19 cellular contexts compared by ENCODE assay signal in genomic region chr18:11506871-11507270, GRCh38.
"Had no signal": no experiment of that assay in that cellular context is flagged by ENCODE, and none has a peak within 500 bp of the region (broad histone marks: within the 10 kb centered on the region; RNA-seq: fewer than 3 reads in every experiment).

No MANE protein-coding gene starts in this region.

- DNase-seq: effector memory CD8-positive, alpha-beta T cell; esophagus squamous epithelium; foreskin keratinocyte; immature natural killer cell; kidney; left cardiac atrium; left ventricle myocardium inferior; lower lobe of right lung; natural killer cell; posterior cingulate gyrus; stimulated activated CD4-positive, alpha-beta T cell treated with anti-CD3 and anti-CD28 coated beads, Interleukin-2, amount 100 ng/mL, for 48 hours; stimulated activated CD8-positive, alpha-beta memory T cell treated with anti-CD3 and anti-CD28 coated beads, Interleukin-4, amount 100 ng/mL, for 48 hours; stimulated activated naive CD8-positive, alpha-beta T cell treated with anti-CD3 and anti-CD28 coated beads, Interleukin-15, Interleukin-2, amounts not matched to agents 100 U/mL and 50 U/mL, for 24 hours; thyroid gland; upper lobe of left lung had no signal

- ATAC-seq: effector memory CD8-positive, alpha-beta T cell; foreskin keratinocyte; lower lobe of right lung; natural killer cell; stimulated activated effector memory CD8-positive, alpha-beta T cell treated with anti-CD3 and anti-CD28 coated beads, Interleukin-12 subunit alpha, Interleukin-12 subunit beta, amount 100 ng/mL, for 72 hours; stimulated activated naive CD8-positive, alpha-beta T cell treated with anti-CD3 and anti-CD28 coated beads, Interleukin-15, Interleukin-2, amounts not matched to agents 100 U/mL and 50 U/mL, for 24 hours had no signal

- H3K36me3 ChIP-seq: esophagus squamous epithelium, left ventricle myocardium inferior, lower lobe of right lung, suprapubic skin, thyroid gland, upper lobe of left lung, vagina had no signal

- H3K4me2 ChIP-seq: smooth muscle cell had no signal

- H3K4me1 ChIP-seq: esophagus squamous epithelium, foreskin keratinocyte, lower lobe of right lung, suprapubic skin, thyroid gland, upper lobe of left lung, vagina had no signal

- H3K27ac ChIP-seq: esophagus squamous epithelium, foreskin keratinocyte, left ventricle myocardium inferior, lower lobe of right lung, suprapubic skin, thyroid gland, upper lobe of left lung, vagina had no signal

- H3K9me3 ChIP-seq: esophagus squamous epithelium, left ventricle myocardium inferior, lower lobe of right lung, suprapubic skin, thyroid gland, upper lobe of left lung, vagina had no signal

- H3K4me3 ChIP-seq: esophagus squamous epithelium, left ventricle myocardium inferior, lower lobe of right lung, smooth muscle cell, suprapubic skin, thyroid gland, upper lobe of left lung, vagina had no signal

- FAIRE-seq: kidney had no signal

- H3K27me3 ChIP-seq: esophagus squamous epithelium, foreskin keratinocyte, suprapubic skin, thyroid gland, upper lobe of left lung, vagina had no signal
